In the genomic region with DNA sequence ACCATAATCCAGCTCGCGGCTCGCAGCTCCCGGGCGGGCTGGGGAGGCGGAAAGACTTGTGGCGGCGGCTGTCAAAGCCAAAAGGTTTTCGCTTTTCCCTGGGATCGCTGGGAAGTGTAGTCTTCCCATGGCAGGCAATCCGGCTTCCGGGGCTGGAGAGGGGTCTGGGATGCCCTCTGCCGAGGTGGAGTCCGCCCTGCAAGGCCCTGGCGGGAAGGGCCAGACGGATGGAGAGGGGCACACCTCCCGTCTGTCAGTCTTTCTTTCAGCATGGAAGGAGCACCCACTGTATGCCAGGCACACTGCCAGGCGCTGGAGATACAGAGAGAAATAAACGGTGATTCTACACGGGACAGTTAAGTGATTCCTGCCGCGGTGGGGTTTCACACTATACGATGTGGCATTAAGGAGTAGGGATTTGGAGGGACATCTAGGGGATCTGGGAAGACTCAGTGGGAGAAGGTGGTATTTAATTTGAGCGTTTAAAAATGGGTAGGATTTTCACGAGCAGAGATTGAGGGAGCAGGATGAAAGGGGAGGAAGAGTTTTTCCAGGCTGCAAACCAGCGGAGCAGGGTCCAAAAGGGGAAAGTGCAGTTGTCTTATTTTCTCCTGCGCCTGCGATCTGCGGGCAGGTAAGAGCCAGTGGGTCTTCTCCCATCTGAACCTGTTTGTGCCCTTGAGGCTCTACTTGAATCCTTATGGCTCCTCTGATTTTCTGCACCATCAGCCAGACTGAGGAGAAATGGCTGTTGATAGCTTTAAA, we compare ENCODE assay signal across 1 cellular context.
TF ChIP-seq lines count a peak whose summit lies in the region.

A gene (minus strand): TSS at position 60 of the 765 bp plus-strand sequence. CDS start 461 bp downstream, outside the sequence.

TF ChIP-seq in HepG2, 621 proteins besides CTCF, POLR2A, EP300 and RAD21 (continued from another document):
- TF ChIP-seq, protein P1, sequence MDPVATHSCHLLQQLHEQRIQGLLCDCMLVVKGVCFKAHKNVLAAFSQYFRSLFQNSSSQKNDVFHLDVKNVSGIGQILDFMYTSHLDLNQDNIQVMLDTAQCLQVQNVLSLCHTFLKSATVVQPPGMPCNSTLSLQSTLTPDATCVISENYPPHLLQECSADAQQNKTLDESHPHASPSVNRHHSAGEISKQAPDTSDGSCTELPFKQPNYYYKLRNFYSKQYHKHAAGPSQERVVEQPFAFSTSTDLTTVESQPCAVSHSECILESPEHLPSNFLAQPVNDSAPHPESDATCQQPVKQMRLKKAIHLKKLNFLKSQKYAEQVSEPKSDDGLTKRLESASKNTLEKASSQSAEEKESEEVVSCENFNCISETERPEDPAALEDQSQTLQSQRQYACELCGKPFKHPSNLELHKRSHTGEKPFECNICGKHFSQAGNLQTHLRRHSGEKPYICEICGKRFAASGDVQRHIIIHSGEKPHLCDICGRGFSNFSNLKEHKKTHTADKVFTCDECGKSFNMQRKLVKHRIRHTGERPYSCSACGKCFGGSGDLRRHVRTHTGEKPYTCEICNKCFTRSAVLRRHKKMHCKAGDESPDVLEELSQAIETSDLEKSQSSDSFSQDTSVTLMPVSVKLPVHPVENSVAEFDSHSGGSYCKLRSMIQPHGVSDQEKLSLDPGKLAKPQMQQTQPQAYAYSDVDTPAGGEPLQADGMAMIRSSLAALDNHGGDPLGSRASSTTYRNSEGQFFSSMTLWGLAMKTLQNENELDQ (CRISPR knock-in tag; IDR thresholded peaks at IDR 0.05; ENCODE audit: borderline replicate concordance) = no peak; the same call in 1 of the 2 replicates
- TF ChIP-seq, protein P2, sequence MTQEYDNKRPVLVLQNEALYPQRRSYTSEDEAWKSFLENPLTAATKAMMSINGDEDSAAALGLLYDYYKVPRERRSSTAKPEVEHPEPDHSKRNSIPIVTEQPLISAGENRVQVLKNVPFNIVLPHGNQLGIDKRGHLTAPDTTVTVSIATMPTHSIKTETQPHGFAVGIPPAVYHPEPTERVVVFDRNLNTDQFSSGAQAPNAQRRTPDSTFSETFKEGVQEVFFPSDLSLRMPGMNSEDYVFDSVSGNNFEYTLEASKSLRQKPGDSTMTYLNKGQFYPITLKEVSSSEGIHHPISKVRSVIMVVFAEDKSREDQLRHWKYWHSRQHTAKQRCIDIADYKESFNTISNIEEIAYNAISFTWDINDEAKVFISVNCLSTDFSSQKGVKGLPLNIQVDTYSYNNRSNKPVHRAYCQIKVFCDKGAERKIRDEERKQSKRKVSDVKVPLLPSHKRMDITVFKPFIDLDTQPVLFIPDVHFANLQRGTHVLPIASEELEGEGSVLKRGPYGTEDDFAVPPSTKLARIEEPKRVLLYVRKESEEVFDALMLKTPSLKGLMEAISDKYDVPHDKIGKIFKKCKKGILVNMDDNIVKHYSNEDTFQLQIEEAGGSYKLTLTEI (CRISPR knock-in tag; conservative IDR thresholded peaks at IDR 0.05) = no peak
- TF ChIP-seq ZNF569 (CRISPR knock-in tag; IDR thresholded peaks at IDR 0.05; ENCODE audit: borderline replicate concordance) = no peak
- peak; percentile 33; the same call in 1 of the 2 replicates for TF ChIP-seq HNF4G (IDR thresholded peaks at IDR 0.05; ENCODE audit: borderline replicate concordance, low read depth, low read length)
- no peak for TF ChIP-seq HNF4G (CRISPR knock-in tag; IDR thresholded peaks at IDR 0.05; ENCODE audit: borderline replicate concordance, low read depth)
- TF ChIP-seq ZNF773 (CRISPR knock-in tag; IDR thresholded peaks at IDR 0.05; ENCODE audit: borderline replicate concordance) = no peak
- TF ChIP-seq ZNF558 (CRISPR knock-in tag; IDR thresholded peaks at IDR 0.05; ENCODE audit: borderline replicate concordance) = no peak
- TF ChIP-seq, protein P3, sequence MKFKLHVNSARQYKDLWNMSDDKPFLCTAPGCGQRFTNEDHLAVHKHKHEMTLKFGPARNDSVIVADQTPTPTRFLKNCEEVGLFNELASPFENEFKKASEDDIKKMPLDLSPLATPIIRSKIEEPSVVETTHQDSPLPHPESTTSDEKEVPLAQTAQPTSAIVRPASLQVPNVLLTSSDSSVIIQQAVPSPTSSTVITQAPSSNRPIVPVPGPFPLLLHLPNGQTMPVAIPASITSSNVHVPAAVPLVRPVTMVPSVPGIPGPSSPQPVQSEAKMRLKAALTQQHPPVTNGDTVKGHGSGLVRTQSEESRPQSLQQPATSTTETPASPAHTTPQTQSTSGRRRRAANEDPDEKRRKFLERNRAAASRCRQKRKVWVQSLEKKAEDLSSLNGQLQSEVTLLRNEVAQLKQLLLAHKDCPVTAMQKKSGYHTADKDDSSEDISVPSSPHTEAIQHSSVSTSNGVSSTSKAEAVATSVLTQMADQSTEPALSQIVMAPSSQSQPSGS (CRISPR knock-in tag; IDR thresholded peaks at IDR 0.05) = 0 out of 2 replicates have a peak, but pooled peaks have one; percentile 20
- TF ChIP-seq, protein P4, sequence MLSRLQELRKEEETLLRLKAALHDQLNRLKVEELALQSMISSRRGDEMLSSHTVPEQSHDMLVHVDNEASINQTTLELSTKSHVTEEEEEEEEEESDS (CRISPR knock-in tag; IDR thresholded peaks at IDR 0.05; ENCODE audit: borderline replicate concordance) = no peak
- TF ChIP-seq, protein P5, sequence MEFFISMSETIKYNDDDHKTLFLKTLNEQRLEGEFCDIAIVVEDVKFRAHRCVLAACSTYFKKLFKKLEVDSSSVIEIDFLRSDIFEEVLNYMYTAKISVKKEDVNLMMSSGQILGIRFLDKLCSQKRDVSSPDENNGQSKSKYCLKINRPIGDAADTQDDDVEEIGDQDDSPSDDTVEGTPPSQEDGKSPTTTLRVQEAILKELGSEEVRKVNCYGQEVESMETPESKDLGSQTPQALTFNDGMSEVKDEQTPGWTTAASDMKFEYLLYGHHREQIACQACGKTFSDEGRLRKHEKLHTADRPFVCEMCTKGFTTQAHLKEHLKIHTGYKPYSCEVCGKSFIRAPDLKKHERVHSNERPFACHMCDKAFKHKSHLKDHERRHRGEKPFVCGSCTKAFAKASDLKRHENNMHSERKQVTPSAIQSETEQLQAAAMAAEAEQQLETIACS (CRISPR knock-in tag; IDR thresholded peaks at IDR 0.05) = no peak
- TF ChIP-seq, protein P6, sequence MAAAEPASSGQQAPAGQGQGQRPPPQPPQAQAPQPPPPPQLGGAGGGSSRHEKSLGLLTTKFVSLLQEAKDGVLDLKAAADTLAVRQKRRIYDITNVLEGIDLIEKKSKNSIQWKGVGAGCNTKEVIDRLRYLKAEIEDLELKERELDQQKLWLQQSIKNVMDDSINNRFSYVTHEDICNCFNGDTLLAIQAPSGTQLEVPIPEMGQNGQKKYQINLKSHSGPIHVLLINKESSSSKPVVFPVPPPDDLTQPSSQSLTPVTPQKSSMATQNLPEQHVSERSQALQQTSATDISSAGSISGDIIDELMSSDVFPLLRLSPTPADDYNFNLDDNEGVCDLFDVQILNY (CRISPR knock-in tag; conservative IDR thresholded peaks at IDR 0.05) = no peak; the same call in 1 of the 2 replicates
- TF ChIP-seq, protein P7, sequence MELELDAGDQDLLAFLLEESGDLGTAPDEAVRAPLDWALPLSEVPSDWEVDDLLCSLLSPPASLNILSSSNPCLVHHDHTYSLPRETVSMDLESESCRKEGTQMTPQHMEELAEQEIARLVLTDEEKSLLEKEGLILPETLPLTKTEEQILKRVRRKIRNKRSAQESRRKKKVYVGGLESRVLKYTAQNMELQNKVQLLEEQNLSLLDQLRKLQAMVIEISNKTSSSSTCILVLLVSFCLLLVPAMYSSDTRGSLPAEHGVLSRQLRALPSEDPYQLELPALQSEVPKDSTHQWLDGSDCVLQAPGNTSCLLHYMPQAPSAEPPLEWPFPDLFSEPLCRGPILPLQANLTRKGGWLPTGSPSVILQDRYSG (CRISPR knock-in tag; IDR thresholded peaks at IDR 0.05) = no peak
- TF ChIP-seq RNF2 (conservative IDR thresholded peaks at IDR 0.05; ENCODE audit: low read depth) = no peak
TF ChIP-seq in HepG2: peak in this region for 171.
